10 cellular contexts compared by ENCODE assay signal in genomic region chrX:2693526-2694002, GRCh38. TPM values are rescaled to one million over a fixed set of nuclear protein-coding genes. Genes with fewer than 3 reads are reported as not detected.
DNase-seq lines count a peak whose midpoint lies in the region; ATAC-seq and TF ChIP-seq lines count a peak whose summit lies in the region.
"Had no signal": no experiment of that assay in that cellular context is flagged by ENCODE, and none has a peak within 500 bp of the region (broad histone marks: within the 10 kb centered on the region; RNA-seq: fewer than 3 reads in every experiment).

No MANE protein-coding gene starts in this region.

- no peak for ATAC-seq in HG03342 (IDR thresholded peaks at IDR 0.05; ENCODE audit: unreplicated experiment)
- ATAC-seq in HG03354 (IDR thresholded peaks at IDR 0.05; ENCODE audit: poor library complexity, severe bottlenecking, unreplicated experiment): no peak
- no peak for ATAC-seq in body of pancreas

- H3K27me3 Mint-ChIP-seq in endodermal cell (ENCODE audit: insufficient read depth): peaks cover 33% of the 10 kb centered on the region

- 89 to 100% methylated on average over 3 to 8 of the region's 8 CpGs for WGBS in endodermal cell (ENCODE audit: insufficient coverage in 1 of 2, insufficient read length in 1 of 2), 2 experiments
- WGBS in sigmoid colon, 2 donors: 54 to 76% methylated on average over 8 of the region's 8 CpGs
- 59 to 63% methylated on average over 7 to 8 of the region's 8 CpGs for WGBS in body of pancreas, 2 donors

- no peak for TF ChIP-seq EP300 in sigmoid colon (IDR thresholded peaks at IDR 0.05)

- no peaks in the 10 kb centered on the region for H3K9me3 ChIP-seq in BLaER1 treated with 17β-estradiol and CSF1 and Interleukin-3, amounts not matched to agents 10 nM and 100 nM (replicated peaks in 1 of 11)
- H3K9me3 ChIP-seq in Karpas-422 (ENCODE audit: low read length): no peaks in the 10 kb centered on the region
- H3K9me3 ChIP-seq in endodermal cell (ENCODE audit: control insufficient read depth, low read length): no peaks in the 10 kb centered on the region
- no peaks in the 10 kb centered on the region for H3K9me3 ChIP-seq in sigmoid colon
- no peaks in the 10 kb centered on the region for H3K9me3 ChIP-seq in body of pancreas

- H3K4me1 Mint-ChIP-seq in endodermal cell: peaks cover 31% of the 10 kb centered on the region

- H3K4me3 ChIP-seq in BLaER1 treated with 17β-estradiol and CSF1 and Interleukin-3, amounts not matched to agents 10 nM and 100 nM: peak overlapping the region; percentile 33 to 98 (median 96)
- no peak overlapping the region for H3K4me3 ChIP-seq in Karpas-422 (ENCODE audit: low read length)
- H3K4me3 ChIP-seq in endodermal cell (ENCODE audit: low read length): peak overlapping the region; percentile 95
- peak overlapping the region in 3 of 4 donors; percentile 14 to 99 (median 87) for H3K4me3 ChIP-seq in sigmoid colon
- no peak overlapping the region for H3K4me3 ChIP-seq in body of pancreas

- DNase-seq in Karpas-422: no peak
- DNase-seq in endodermal cell: no peak
- DNase-seq in sigmoid colon: no peak
- DNase-seq in NCI-H524 (lab: John Stamatoyannopoulos, UW): no peak
- no peak for DNase-seq in body of pancreas
- DNase-seq: amygdala had no signal

- H3K9ac ChIP-seq in BLaER1 treated with 17β-estradiol and CSF1 and Interleukin-3, amounts not matched to agents 10 nM and 100 nM: peak overlapping the region; percentile 74 to 99 (median 96); a peak in 21 of 22 replicates
- H3K9ac ChIP-seq in Karpas-422 (ENCODE audit: low read length): peak overlapping the region; percentile 13; the same call in 1 of the 2 replicates
- no peak overlapping the region for H3K9ac ChIP-seq in endodermal cell (ENCODE audit: extremely low read depth, low read length, poor library complexity, severe bottlenecking)

- peak overlapping the region; percentile 73 to 97 (median 93); a peak in 21 of 22 replicates for H3K27ac ChIP-seq in BLaER1 treated with 17β-estradiol and CSF1 and Interleukin-3, amounts not matched to agents 10 nM and 100 nM
- no peak overlapping the region for H3K27ac ChIP-seq in Karpas-422 (ENCODE audit: low read length)
- no peak overlapping the region for H3K27ac ChIP-seq in endodermal cell (ENCODE audit: low read depth, low read length)
- H3K27ac ChIP-seq in sigmoid colon: peak overlapping the region; percentile 47 to 97 (median 90)
- H3K27ac ChIP-seq in body of pancreas: no peak overlapping the region
- H3K27ac ChIP-seq: HL-60 had no signal

- H3K9me2 ChIP-seq in Karpas-422 (replicated peaks; ENCODE audit: insufficient read depth, low read length): no peaks in the 10 kb centered on the region

- no peaks in the 10 kb centered on the region for H3K9me3 Mint-ChIP-seq in endodermal cell

- H3K27me3 ChIP-seq in BLaER1 treated with 17β-estradiol and CSF1 and Interleukin-3, amounts not matched to agents 10 nM and 100 nM: no peaks in the 10 kb centered on the region
- H3K27me3 ChIP-seq in Karpas-422 (ENCODE audit: low read length) (no peaks in the 10 kb centered on the region), endodermal cell (ENCODE audit: control insufficient read depth, insufficient read depth, low read length, poor library complexity, severe bottlenecking) (peaks cover 16% of the 10 kb centered on the region), sigmoid colon (no peaks in the 10 kb centered on the region), body of pancreas (no peaks in the 10 kb centered on the region)

- no peak for TF ChIP-seq CTCF in endodermal cell (conservative IDR thresholded peaks at IDR 0.05)
- TF ChIP-seq CTCF in sigmoid colon (IDR thresholded peaks at IDR 0.05): no peak
- TF ChIP-seq CTCF in body of pancreas (IDR thresholded peaks at IDR 0.05): no peak

- no peaks in the 10 kb centered on the region for H3K79me2 ChIP-seq in Karpas-422 (ENCODE audit: low read length)

- no peak overlapping the region for H3K27ac Mint-ChIP-seq in endodermal cell

- intact Hi-C loops in sigmoid colon (cut with DNase I) (loop anchor here (5.0 to 10.0 kb wide), 4 partner anchors 86 to 1241 kb away; partner anchors contain the start of gene ASMTL), body of pancreas (cut with DNase I) (no loop called here)

- H2AFZ ChIP-seq in Karpas-422 (ENCODE audit: low read length): no peak overlapping the region

- peak overlapping the region; percentile 84 for H3K4me3 Mint-ChIP-seq in endodermal cell

- peaks cover 51 to 72% (median 64%) of the 10 kb centered on the region in 10 experiments for H3K4me1 ChIP-seq in BLaER1 treated with 17β-estradiol and CSF1 and Interleukin-3, amounts not matched to agents 10 nM and 100 nM
- H3K4me1 ChIP-seq in Karpas-422 (ENCODE audit: low read length) (peaks cover 43% of the 10 kb centered on the region), endodermal cell (ENCODE audit: control insufficient read depth, insufficient read depth, low read length) (peaks cover 8% of the 10 kb centered on the region), sigmoid colon (peaks cover 0 to 74% (median 63%) of the 10 kb centered on the region in 4 donors), body of pancreas (peaks cover 69% of the 10 kb centered on the region)

- peak overlapping the region; percentile 89 to 99 (median 96) for H3K4me2 ChIP-seq in BLaER1 treated with 17β-estradiol and CSF1 and Interleukin-3, amounts not matched to agents 10 nM and 100 nM
- H3K4me2 ChIP-seq in Karpas-422 (ENCODE audit: low read depth, low read length, poor library complexity, severe bottlenecking): peak overlapping the region; percentile 19

- TF ChIP-seq POLR2A in sigmoid colon (IDR thresholded peaks at IDR 0.05): no peak
- TF ChIP-seq POLR2A in body of pancreas (IDR thresholded peaks at IDR 0.05): no peak

- H3K36me3 Mint-ChIP-seq in endodermal cell (ENCODE audit: low read depth): peaks cover 43% of the 10 kb centered on the region

- H3K36me3 ChIP-seq in BLaER1 treated with 17β-estradiol and CSF1 and Interleukin-3, amounts not matched to agents 10 nM and 100 nM: peaks cover 0 to 12% (median 0%) of the 10 kb centered on the region in 11 experiments; a peak in 7 of 22 replicates
- no peaks in the 10 kb centered on the region for H3K36me3 ChIP-seq in Karpas-422 (ENCODE audit: insufficient read depth, low read length)
- H3K36me3 ChIP-seq in endodermal cell (ENCODE audit: control insufficient read depth, insufficient read depth, low read length): peaks cover 23% of the 10 kb centered on the region
- H3K36me3 ChIP-seq in sigmoid colon: peaks cover 0 to 5% (median 0%) of the 10 kb centered on the region in 4 donors
- no peaks in the 10 kb centered on the region for H3K36me3 ChIP-seq in body of pancreas (replicated peaks in 1 of 2; ENCODE audit: insufficient read depth in 1 of 2, low read depth in 2 of 2)

- H4K20me1 ChIP-seq in BLaER1 treated with 17β-estradiol and CSF1 and Interleukin-3, amounts not matched to agents 10 nM and 100 nM: peaks cover 15 to 51% (median 31%) of the 10 kb centered on the region in 11 experiments; a peak in 19 of 22 replicates
- peaks cover 10% of the 10 kb centered on the region; the same call in 1 of the 2 replicates for H4K20me1 ChIP-seq in Karpas-422 (ENCODE audit: insufficient read depth, low read depth, low read length)

RNA-seq across cellular contexts. Expression of gene CD99, which starts 2.5 kb away (rescaled TPM):
- 24.9 and 51.3 TPM in 2 replicates for total RNA-seq in Karpas-422 (2014; rRNA removed; shearing (Covaris generic); ENCODE audit: low replicate concordance)
- total RNA-seq in endodermal cell (100 to 1,000 TPM; 314 to 397 TPM), sigmoid colon (100 to 1,000 TPM; 197 to 552 (median 326) TPM), body of pancreas (100 to 1,000 TPM; 126 to 183 TPM)
- 226 TPM for polyA plus RNA-seq in endodermal cell (2013, experiment 1 of 2)
- 207 TPM for polyA plus RNA-seq in endodermal cell (2013, experiment 2 of 2)
- polyA plus RNA-seq in sigmoid colon: 100 to 1,000 TPM in 2 of 3 donors, 10 to 100 TPM in 1; 77.2 to 285 (median 109) TPM

RNA-seq across cellular contexts. Expression of gene XG, which starts 58.3 kb away (rescaled TPM):
- not detected in 2 replicates for total RNA-seq in Karpas-422 (2014; rRNA removed; shearing (Covaris generic); ENCODE audit: low replicate concordance)
- total RNA-seq in endodermal cell: 1 to 10 TPM; 1.1 to 1.3 TPM
- polyA plus RNA-seq in endodermal cell (2013, experiment 1 of 2): not detected
- polyA plus RNA-seq in endodermal cell (2013, experiment 2 of 2): not detected
- 1 to 10 TPM in 1 of 4 donors, not detected in 3; 1.1 TPM for total RNA-seq in sigmoid colon
- polyA plus RNA-seq in sigmoid colon: under 1 TPM in 1 of 3 donors, not detected in 2; 0.03 TPM
- under 1 TPM in 1 of 2 donors, not detected in 1; 0.26 TPM for total RNA-seq in body of pancreas

Comparison
In these comparisons a context has a peak if more than half of its experiments do, and no peak if none do; other contexts are left out.
1. H3K27ac ChIP-seq: peak in BLaER1 treated with 17β-estradiol and CSF1 and Interleukin-3, amounts not matched to agents 10 nM and 100 nM (11 of 11) and sigmoid colon (4 of 4); none in Karpas-422 (single experiment), endodermal cell (single experiment) and body of pancreas (0 of 4).
2. H3K4me3 ChIP-seq: peak in BLaER1 treated with 17β-estradiol and CSF1 and Interleukin-3, amounts not matched to agents 10 nM and 100 nM (10 of 10), endodermal cell (single experiment) and sigmoid colon (3 of 4); none in Karpas-422 (single experiment) and body of pancreas (0 of 2).